In the genomic region with DNA sequence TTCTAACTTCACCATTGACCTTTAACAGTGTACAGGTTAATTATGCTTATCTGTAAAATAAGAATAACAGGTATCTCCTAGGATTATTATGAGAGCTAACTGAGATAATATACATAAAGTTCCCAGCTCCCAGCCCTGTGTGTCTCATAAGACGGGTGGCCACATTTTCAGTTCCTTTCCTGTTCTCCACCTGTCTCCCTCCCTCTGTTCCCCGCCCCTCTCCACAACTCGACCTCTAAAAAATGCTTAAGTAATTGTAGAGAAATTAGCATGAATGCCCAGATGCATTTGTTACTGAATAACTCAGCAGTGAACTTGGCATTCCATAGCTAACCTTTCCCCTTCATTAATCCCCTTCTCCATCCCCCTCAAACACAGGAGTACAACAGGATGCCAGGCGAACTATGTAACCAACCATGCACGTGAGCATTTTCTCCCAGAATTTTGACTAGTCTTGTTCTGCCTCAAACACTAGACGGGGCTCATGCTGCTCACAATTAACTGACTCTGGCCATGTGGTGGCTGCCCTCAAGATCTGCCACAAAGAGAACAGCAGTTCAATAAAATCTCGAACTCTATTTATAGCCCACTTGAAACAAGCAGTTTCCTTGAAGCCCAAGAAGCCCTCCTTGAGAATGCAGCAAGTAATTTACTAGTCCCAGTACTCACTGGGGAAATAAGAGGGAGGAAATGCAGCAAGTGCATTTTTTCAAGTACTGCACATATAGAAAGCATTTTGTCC, we compare ENCODE assay signal across 8 cellular contexts.
DNase-seq lines count a peak whose midpoint lies in the region; ATAC-seq and TF ChIP-seq lines count a peak whose summit lies in the region.

No MANE protein-coding gene starts in this region.

- H3K27ac ChIP-seq in AG04450 (ENCODE audit: low read depth, low read length) (peak overlapping the region; percentile 35), colonic mucosa (no peak overlapping the region)

- H3K27me3 ChIP-seq in AG04450 (ENCODE audit: control insufficient read depth, insufficient read depth, low read length) (no peaks in the 10 kb centered on the region), colonic mucosa (no peaks in the 10 kb centered on the region)

- H3K4me3 ChIP-seq in AG04450 (ENCODE audit: low read depth, low read length) (no peak overlapping the region), colonic mucosa (no peak overlapping the region)

- H3K9me3 Mint-ChIP-seq in immature natural killer cell = peaks cover 0 to 13% (median 6%) of the 10 kb centered on the region in 6 donors

- H3K27me3 Mint-ChIP-seq in immature natural killer cell (ENCODE audit: low read depth in 3 of 3) = peaks cover 0 to 3% (median 2%) of the 10 kb centered on the region in 3 donors

- CTCF ChIA-PET in AG04450 (lab: Charles Lee) = interaction anchor here (0.7 to 1.5 kb wide), 3 partner anchors 31 to 143 kb away, joined by 3 to 6 read pairs (median 4); no protein-coding TSS in a partner anchor

- TF ChIP-seq CTCF in AG04450 (IDR thresholded peaks at IDR 0.05; ENCODE audit: low read depth, low read length) (peak; percentile 29), colonic mucosa (IDR thresholded peaks at IDR 0.05) (no peak)

- H3K9me3 ChIP-seq in AG04450 (ENCODE audit: control insufficient read depth, insufficient read depth, low read length) (no peaks in the 10 kb centered on the region), colonic mucosa (no peaks in the 10 kb centered on the region)

- DNase-seq in AG04450 (ENCODE audit: low read depth, low spot score) = peak; percentile 33
- peak; percentile 72 for DNase-seq in NCI-H1092 treated with DMSO at 0.1 percent for 48 hours (lab: John Stamatoyannopoulos, UW)
- peak; percentile 41 for DNase-seq in colonic mucosa
- DNase-seq in mucosa of gallbladder (ENCODE audit: low spot score) = peak; percentile 45
- no peak for DNase-seq in T1000 (lab: John Stamatoyannopoulos, UW)
- no peak for DNase-seq in activated CD8-positive, alpha-beta memory T cell treated with anti-CD3 and anti-CD28 coated beads for 24 hours
- DNase-seq in immature natural killer cell = no peak

- no peak overlapping the region for H3K27ac Mint-ChIP-seq in immature natural killer cell

- no peak overlapping the region for H3K4me3 Mint-ChIP-seq in immature natural killer cell

- POLR2A ChIA-PET in AG04450 (lab: Yijun Ruan, JAX) = no interaction called here

- no peaks in the 10 kb centered on the region for H3K4me1 Mint-ChIP-seq in immature natural killer cell

- H3K4me1 ChIP-seq in colonic mucosa = no peaks in the 10 kb centered on the region

- H3K9ac ChIP-seq in colonic mucosa (ENCODE audit: low read depth in 2 of 2, low read length in 2 of 2) = peak overlapping the region in 1 of 2 donors; percentile 16

- intact Hi-C loops in colonic mucosa (cut with DNase I) = no loop called here

- no peaks in the 10 kb centered on the region for H3K36me3 ChIP-seq in colonic mucosa

- ATAC-seq in GM19463 (IDR thresholded peaks at IDR 0.05; ENCODE audit: unreplicated experiment) = peak; percentile 69

- no peaks in the 10 kb centered on the region for H3K36me3 Mint-ChIP-seq in immature natural killer cell

Comparison
In these comparisons a context has a peak if more than half of its experiments do, and no peak if none do; other contexts are left out.
1. DNase-seq: peak in AG04450 (single experiment), NCI-H1092 treated with DMSO at 0.1 percent for 48 hours (single experiment), colonic mucosa (single experiment) and mucosa of gallbladder (single experiment); none in T1000 (single experiment), activated CD8-positive, alpha-beta memory T cell treated with anti-CD3 and anti-CD28 coated beads for 24 hours (single experiment) and immature natural killer cell (0 of 3).